13 cellular contexts compared by ENCODE assay signal in genomic region chr20:41006936-41007871, GRCh38. TPM values are rescaled to one million over a fixed set of nuclear protein-coding genes. Genes with fewer than 3 reads are reported as not detected.
DNase-seq lines count a peak whose midpoint lies in the region; ATAC-seq and TF ChIP-seq lines count a peak whose summit lies in the region.
"Had no signal": no experiment of that assay in that cellular context is flagged by ENCODE, and none has a peak within 500 bp of the region (broad histone marks: within the 10 kb centered on the region; RNA-seq: fewer than 3 reads in every experiment).

No MANE protein-coding gene starts in this region.

- peak overlapping the region; percentile 24 for H3K27ac Mint-ChIP-seq in activated T-cell treated with anti-CD3 and anti-CD28 coated beads, Interleukin-2, amount 50 U/mL, for 72 hours
- H3K27ac Mint-ChIP-seq in endothelial cell (ENCODE audit: unreplicated experiment) (peak overlapping the region; percentile 40), GM23338 (no peak overlapping the region)
- no peak overlapping the region for H3K27ac Mint-ChIP-seq in activated naive CD4-positive, alpha-beta T cell treated with anti-CD3 and anti-CD28 coated beads, Interleukin-2, amount 50 U/mL, for 72 hours
- H3K27ac Mint-ChIP-seq: mesothelial cell of epicardium had no signal

- no peaks in the 10 kb centered on the region for H3K27me3 Mint-ChIP-seq in activated T-cell treated with anti-CD3 and anti-CD28 coated beads, Interleukin-2, amount 50 U/mL, for 72 hours (ENCODE audit: low read depth)
- H3K27me3 Mint-ChIP-seq in endothelial cell (ENCODE audit: unreplicated experiment) (peaks cover 8% of the 10 kb centered on the region), GM23338 (ENCODE audit: insufficient read depth, low read depth, poor library complexity) (peaks cover 3% of the 10 kb centered on the region)

- no peaks in the 10 kb centered on the region for H3K36me3 Mint-ChIP-seq in activated T-cell treated with anti-CD3 and anti-CD28 coated beads, Interleukin-2, amount 50 U/mL, for 72 hours (ENCODE audit: insufficient read depth in 2 of 2)
- peaks cover 7% of the 10 kb centered on the region for H3K36me3 Mint-ChIP-seq in endothelial cell (ENCODE audit: low read depth, unreplicated experiment)
- peaks cover 9% of the 10 kb centered on the region for H3K36me3 Mint-ChIP-seq in GM23338 (ENCODE audit: low read depth)
- H3K36me3 Mint-ChIP-seq in activated naive CD4-positive, alpha-beta T cell treated with anti-CD3 and anti-CD28 coated beads, Interleukin-2, amount 50 U/mL, for 72 hours = peaks cover 0 to 7% of the 10 kb centered on the region in 2 donors

- H2AFZ ChIP-seq in PC-9 = no peak overlapping the region
- H2AFZ ChIP-seq in GM23338 = no peak overlapping the region

- no peaks in the 10 kb centered on the region for H3K27me3 ChIP-seq in PC-9 (ENCODE audit: insufficient read depth, low read depth)
- no peaks in the 10 kb centered on the region for H3K27me3 ChIP-seq in GM23338 (ENCODE audit: insufficient read depth)
- no peaks in the 10 kb centered on the region for H3K27me3 ChIP-seq in esophagus squamous epithelium
- H3K27me3 ChIP-seq: ovary, stomach had no signal

- H3F3A ChIP-seq in PC-9 (ENCODE audit: insufficient read depth, low read depth) (peaks cover 50% of the 10 kb centered on the region), GM23338 (replicated peaks; ENCODE audit: low read depth) (no peaks in the 10 kb centered on the region)

- no peak for ATAC-seq in activated T-cell treated with anti-CD3 and anti-CD28 coated beads, Interleukin-2, amount 50 U/mL, for 72 hours (replicated peaks in 1 of 2)
- no peak for ATAC-seq in GM23338
- no peak for ATAC-seq in activated naive CD4-positive, alpha-beta T cell treated with anti-CD3 and anti-CD28 coated beads, Interleukin-2, amount 50 U/mL, for 72 hours

- H3K36me3 ChIP-seq in PC-9 (ENCODE audit: low read depth) (no peaks in the 10 kb centered on the region), GM23338 (ENCODE audit: insufficient read depth) (no peaks in the 10 kb centered on the region), esophagus squamous epithelium (no peaks in the 10 kb centered on the region)
- H3K36me3 ChIP-seq: ovary, stomach had no signal

- H3K4me2 ChIP-seq in PC-9 (peak overlapping the region; percentile 70), GM23338 (no peak overlapping the region)

- CTCF ChIA-PET in PC-9 (lab: Charles Lee) = interaction anchor here (0.8 kb wide), 1 partner anchor 16 kb away, joined by 3 read pairs; no protein-coding TSS in a partner anchor

- H3K4me3 Mint-ChIP-seq in activated T-cell treated with anti-CD3 and anti-CD28 coated beads, Interleukin-2, amount 50 U/mL, for 72 hours = peak overlapping the region; percentile 50 to 71
- peak overlapping the region; percentile 49 for H3K4me3 Mint-ChIP-seq in endothelial cell (ENCODE audit: unreplicated experiment)
- no peak overlapping the region; the same call in 2 of the 3 replicates for H3K4me3 Mint-ChIP-seq in GM23338
- H3K4me3 Mint-ChIP-seq: mesothelial cell of epicardium had no signal

- TF ChIP-seq CTCF in PC-9 (conservative IDR thresholded peaks at IDR 0.05) (no peak), endothelial cell (IDR thresholded peaks at IDR 0.05; ENCODE audit: unreplicated experiment) (no peak), GM23338 (conservative IDR thresholded peaks at IDR 0.05; ENCODE audit: low read depth in 2 of 2) (no peak), esophagus squamous epithelium (IDR thresholded peaks at IDR 0.05) (no peak)

- H3K9me2 ChIP-seq in PC-9 (ENCODE audit: insufficient read depth) (no peaks in the 10 kb centered on the region), GM23338 (ENCODE audit: insufficient read depth) (0 out of 2 replicates have a peak, but pooled peaks cover 9% of the 10 kb centered on the region)

- H3K9me3 Mint-ChIP-seq in activated T-cell treated with anti-CD3 and anti-CD28 coated beads, Interleukin-2, amount 50 U/mL, for 72 hours = no peaks in the 10 kb centered on the region
- H3K9me3 Mint-ChIP-seq in endothelial cell (ENCODE audit: unreplicated experiment) (peaks cover 5% of the 10 kb centered on the region), GM23338 (peaks cover 30% of the 10 kb centered on the region)
- peaks cover 0 to 6% of the 10 kb centered on the region in 2 donors for H3K9me3 Mint-ChIP-seq in activated naive CD4-positive, alpha-beta T cell treated with anti-CD3 and anti-CD28 coated beads, Interleukin-2, amount 50 U/mL, for 72 hours

- DNase-seq in activated T-cell treated with anti-CD3 and anti-CD28 coated beads, Interleukin-2, amount 50 U/mL, for 72 hours = no peak
- no peak for DNase-seq in activated T-cell treated with anti-CD3 and anti-CD28 coated beads, Interleukin-2, amount 50 U/mL, for 1 hour
- DNase-seq in PC-9 = peak in 1 of 2 experiments; percentile 21
- DNase-seq in endothelial cell (ENCODE audit: low spot score) = no peak
- DNase-seq in GM23338 (ENCODE audit: low spot score) = no peak
- DNase-seq in mesenteric fat pad (ENCODE audit: low spot score) = no peak
- DNase-seq in activated naive CD4-positive, alpha-beta T cell treated with anti-CD3 and anti-CD28 coated beads, Interleukin-2, amount 50 U/mL, for 72 hours (ENCODE audit: low spot score in 2 of 2) = no peak
- DNase-seq in esophagus squamous epithelium (lab: John Stamatoyannopoulos, UW) = no peak
- DNase-seq: NCI-H187 treated with DMSO at 0.1 percent for 48 hours, NCI-H510A treated with DMSO at 0.1 percent for 48 hours, ovary, stomach had no signal

- H3K4me1 ChIP-seq in PC-9 (replicated peaks; ENCODE audit: insufficient read depth) (peaks cover 87% of the 10 kb centered on the region), GM23338 (ENCODE audit: insufficient read depth) (0 out of 2 replicates have a peak, but pooled peaks cover 5% of the 10 kb centered on the region), esophagus squamous epithelium (peaks cover 39 to 75% (median 45%) of the 10 kb centered on the region in 3 donors)

- H3K27ac ChIP-seq in PC-9 = peak overlapping the region; percentile 73
- H3K27ac ChIP-seq in GM23338 (ENCODE audit: low read depth) = no peak overlapping the region
- no peak overlapping the region for H3K27ac ChIP-seq in esophagus squamous epithelium
- H3K27ac ChIP-seq: ovary had no signal

- H3K9me3 ChIP-seq in PC-9 (ENCODE audit: insufficient read depth, low read depth) = no peaks in the 10 kb centered on the region
- H3K9me3 ChIP-seq in esophagus squamous epithelium = no peaks in the 10 kb centered on the region
- H3K9me3 ChIP-seq: ovary, stomach had no signal

- WGBS in esophagus squamous epithelium, 2 donors = 87 to 95% methylated on average over 3 to 5 of the region's 5 CpGs

- peaks cover 64% of the 10 kb centered on the region for H3K4me1 Mint-ChIP-seq in activated T-cell treated with anti-CD3 and anti-CD28 coated beads, Interleukin-2, amount 50 U/mL, for 72 hours (ENCODE audit: low read depth)
- peaks cover 24% of the 10 kb centered on the region for H3K4me1 Mint-ChIP-seq in endothelial cell (ENCODE audit: unreplicated experiment)
- H3K4me1 Mint-ChIP-seq in GM23338 = peaks cover 19% of the 10 kb centered on the region

- H4K20me1 ChIP-seq in PC-9 (ENCODE audit: insufficient read depth) (no peaks in the 10 kb centered on the region), GM23338 (replicated peaks; ENCODE audit: insufficient read depth) (no peaks in the 10 kb centered on the region)

- no peak overlapping the region for H3K4me3 ChIP-seq in PC-9
- H3K4me3 ChIP-seq in GM23338 = no peak overlapping the region
- H3K4me3 ChIP-seq in esophagus squamous epithelium = no peak overlapping the region
- H3K4me3 ChIP-seq: ovary, stomach had no signal

- BruUV-seq in PC-9 (replicated peaks; lab: Mats Ljungman, UMichigan) = no TSS peak

- peaks cover 5% of the 10 kb centered on the region; the same call in 1 of the 2 replicates for H3K79me2 ChIP-seq in PC-9 (ENCODE audit: low read depth)
- H3K79me2 ChIP-seq in GM23338 (replicated peaks; ENCODE audit: insufficient read depth) = no peaks in the 10 kb centered on the region

- no peak for TF ChIP-seq POLR2A in esophagus squamous epithelium (IDR thresholded peaks at IDR 0.05)

- POLR2A ChIA-PET in PC-9 (lab: Charles Lee; ENCODE audit: unreplicated experiment) = no interaction called here

- intact Hi-C loops in PC-9 (cut with micrococcal nuclease; ENCODE audit: unreplicated experiment) (no loop called here), esophagus squamous epithelium (cut with DNase I) (no loop called here)

TF ChIP-seq in GM23338, 12 proteins besides CTCF, POLR2A, EP300 and RAD21:
- TF ChIP-seq STAT1 (IDR thresholded peaks at IDR 0.05; ENCODE audit: unreplicated experiment) (no peak), ETS1 (IDR thresholded peaks at IDR 0.05) (no peak)

RNA-seq across cellular contexts. Expression of gene TOP1, which starts 21.4 kb away (rescaled TPM):
- total RNA-seq in activated T-cell treated with anti-CD3 and anti-CD28 coated beads, Interleukin-2, amount 50 U/mL, for 72 hours = 10 to 100 TPM; 78.7 to 86.1 TPM
- total RNA-seq in PC-9 (2021) (39.1 and 55.8 TPM in 2 replicates), endothelial cell (ENCODE audit: unreplicated experiment) (72.7 TPM), mesenteric fat pad (42.4 TPM), esophagus squamous epithelium (10 to 100 TPM; 23.1 to 49.9 (median 31.6) TPM)
- 57.4 and 62.4 TPM in 2 replicates for total RNA-seq in GM23338 (2014; rRNA removed; shearing (Covaris generic))
- 101 and 102 TPM in 2 replicates for polyA plus RNA-seq in GM23338 (2016; fragmentation: Nextera tagmentation; extraction: Ambion mirVana)
- total RNA-seq in activated naive CD4-positive, alpha-beta T cell treated with anti-CD3 and anti-CD28 coated beads, Interleukin-2, amount 50 U/mL, for 72 hours = 10 to 100 TPM; 62.4 to 98.9 TPM

Comparison
In these comparisons a context has a peak if more than half of its experiments do, and no peak if none do; other contexts are left out.
1. H3K27ac Mint-ChIP-seq: peak in activated T-cell treated with anti-CD3 and anti-CD28 coated beads, Interleukin-2, amount 50 U/mL, for 72 hours (single experiment) and endothelial cell (single experiment); none in GM23338 (single experiment) and activated naive CD4-positive, alpha-beta T cell treated with anti-CD3 and anti-CD28 coated beads, Interleukin-2, amount 50 U/mL, for 72 hours (0 of 2).